In the genomic region with DNA sequence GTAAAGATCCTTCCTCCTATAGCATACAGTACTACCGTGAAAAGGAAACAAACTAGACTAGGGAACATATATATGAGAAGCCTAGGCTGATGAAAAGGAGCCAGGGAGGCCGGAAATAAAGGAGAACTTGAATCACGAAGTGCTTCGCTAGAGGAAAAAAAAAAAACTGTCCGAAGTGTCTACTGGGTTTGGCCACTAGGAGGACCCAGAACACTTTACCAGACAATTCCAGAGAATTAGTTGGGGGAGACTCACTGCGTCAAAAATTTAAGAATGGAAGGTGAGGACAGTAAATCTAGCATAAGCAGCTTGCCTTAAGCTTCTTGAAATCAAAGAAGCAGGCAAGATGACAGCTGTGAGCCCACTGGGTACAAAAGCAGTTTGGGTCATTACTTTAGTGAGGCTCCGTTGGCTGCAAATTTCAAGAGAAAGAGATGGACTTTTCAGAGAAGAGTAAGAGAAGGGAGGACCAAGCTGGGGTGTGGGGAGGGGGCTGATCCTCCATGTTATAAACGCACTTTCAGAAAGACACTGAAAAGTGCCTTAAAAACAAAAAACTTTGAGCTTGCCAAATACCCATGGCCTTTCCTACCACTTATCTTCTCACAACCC, we compare ENCODE assay signal across 8 cellular contexts. TPM values are rescaled to one million over a fixed set of nuclear protein-coding genes. Genes with fewer than 3 reads are reported as not detected.
A peak's percentile ranks its signal among the peaks of the same experiment; 100 is the strongest.
DNase-seq lines count a peak whose midpoint lies in the region; ATAC-seq and TF ChIP-seq lines count a peak whose summit lies in the region.

No MANE protein-coding gene starts in this region.

- H3K9me3 ChIP-seq in HAP-1, result no peaks in the 10 kb centered on the region
- H3K9me3 ChIP-seq in PC-9 (ENCODE audit: insufficient read depth, low read depth), result no peaks in the 10 kb centered on the region
- no peaks in the 10 kb centered on the region for H3K9me3 ChIP-seq in effector memory CD4-positive, alpha-beta T cell (ENCODE audit: control insufficient read depth, low read length)

- peak; percentile 82 for TF ChIP-seq CTCF in PC-9 (conservative IDR thresholded peaks at IDR 0.05)

- DNase-seq in Caki2 (ENCODE audit: low read depth) (peak; percentile 42), HAP-1 (ENCODE audit: low spot score in 2 of 2) (peak; percentile 39 to 66), PC-9 (peak; percentile 43 to 46), dermis blood vessel endothelial cell (peak; percentile 75), lung microvascular endothelial cell (ENCODE audit: low read depth in 2 of 2) (peak; percentile 62 to 76)
- DNase-seq in effector memory CD4-positive, alpha-beta T cell, result no peak

- intact Hi-C loops in PC-9 (cut with micrococcal nuclease; ENCODE audit: unreplicated experiment), result loop anchor here (1.0 to 5.0 kb wide), 3 partner anchors 115 to 512 kb away; no protein-coding TSS in a partner anchor

- in situ Hi-C loops in Caki2 (cut with HindIII; ENCODE audit: low pct_unique_long_range_greater_than_20kb, low sequenced_read_pairs) (no loop called here), HAP-1 (cut with MboI; ENCODE audit: low sequenced_read_pairs) (no loop called here)

- H3F3A ChIP-seq in PC-9 (ENCODE audit: insufficient read depth, low read depth), result 0 out of 2 replicates have a peak, but pooled peaks cover 4% of the 10 kb centered on the region

- no peaks in the 10 kb centered on the region for H3K9me2 ChIP-seq in PC-9 (ENCODE audit: insufficient read depth)

- H3K4me3 ChIP-seq in HAP-1 (no peak overlapping the region), PC-9 (no peak overlapping the region)
- no peak overlapping the region for H3K4me3 ChIP-seq in effector memory CD4-positive, alpha-beta T cell (ENCODE audit: insufficient read depth, low read depth, low read length, poor library complexity, severe bottlenecking)

- no peak overlapping the region for H3K27ac ChIP-seq in PC-9
- no peak overlapping the region for H3K27ac ChIP-seq in effector memory CD4-positive, alpha-beta T cell (ENCODE audit: insufficient read depth, low read length, poor library complexity, severe bottlenecking)

- H3K4me1 ChIP-seq in HAP-1, result no peaks in the 10 kb centered on the region
- H3K4me1 ChIP-seq in PC-9 (replicated peaks; ENCODE audit: insufficient read depth), result no peaks in the 10 kb centered on the region
- H3K4me1 ChIP-seq in effector memory CD4-positive, alpha-beta T cell (ENCODE audit: control insufficient read depth, insufficient read depth, low read length, poor library complexity, severe bottlenecking), result peaks cover 5% of the 10 kb centered on the region

- BruUV-seq in PC-9 (replicated peaks; lab: Mats Ljungman, UMichigan), result no TSS peak

- CTCF ChIA-PET in PC-9 (lab: Charles Lee), result interaction anchor here (0.6 to 1.0 kb wide), 10 partner anchors 79 to 610 kb away, joined by 3 to 5 read pairs (median 3); no protein-coding TSS in a partner anchor

- H2AFZ ChIP-seq in PC-9, result no peak overlapping the region

- H3K79me2 ChIP-seq in PC-9 (ENCODE audit: low read depth), result no peaks in the 10 kb centered on the region

- H3K36me3 ChIP-seq in HAP-1 (replicated peaks) (no peaks in the 10 kb centered on the region), PC-9 (ENCODE audit: low read depth) (no peaks in the 10 kb centered on the region)
- H3K36me3 ChIP-seq in effector memory CD4-positive, alpha-beta T cell (ENCODE audit: control insufficient read depth, insufficient read depth, low read length), result no peaks in the 10 kb centered on the region

- POLR2A ChIA-PET in PC-9 (lab: Charles Lee; ENCODE audit: unreplicated experiment), result no interaction called here

- H4K20me1 ChIP-seq in PC-9 (ENCODE audit: insufficient read depth), result no peaks in the 10 kb centered on the region

- H3K4me2 ChIP-seq in PC-9, result no peak overlapping the region

- no peaks in the 10 kb centered on the region for H3K27me3 ChIP-seq in HAP-1 (ENCODE audit: low read depth)
- H3K27me3 ChIP-seq in PC-9 (ENCODE audit: insufficient read depth, low read depth), result no peaks in the 10 kb centered on the region
- no peaks in the 10 kb centered on the region for H3K27me3 ChIP-seq in effector memory CD4-positive, alpha-beta T cell (replicated peaks; ENCODE audit: control insufficient read depth, insufficient read depth, low read length, poor library complexity, severe bottlenecking)

- ATAC-seq in GM21737 (IDR thresholded peaks at IDR 0.05; ENCODE audit: unreplicated experiment), result no peak
- ATAC-seq in HG02798 (IDR thresholded peaks at IDR 0.05; ENCODE audit: poor library complexity, unreplicated experiment), result no peak

RNA-seq across cellular contexts. Expression of gene P4HA2, which starts 47.4 kb away (rescaled TPM):
- 64.2 and 71.1 TPM in 2 replicates for total RNA-seq in Caki2 (2014; rRNA removed; shearing (Covaris generic); ENCODE audit: low replicate concordance)
- total RNA-seq in PC-9 (2021) (21.7 and 24.0 TPM in 2 replicates), dermis blood vessel endothelial cell (55.7 and 62.8 TPM in 2 replicates), lung microvascular endothelial cell (35.1 and 36.8 TPM in 2 replicates)

Comparison
In these comparisons a context has a peak if more than half of its experiments do, and no peak if none do; other contexts are left out.
1. DNase-seq: peak in Caki2 (single experiment), HAP-1 (2 of 2), PC-9 (2 of 2), dermis blood vessel endothelial cell (single experiment) and lung microvascular endothelial cell (2 of 2); none in effector memory CD4-positive, alpha-beta T cell (0 of 3).